Comparison of ENCODE assay signal across 8 cellular contexts in genomic region chr7:16918288-16918895, GRCh38. TPM values are rescaled to one million over a fixed set of nuclear protein-coding genes. Genes with fewer than 3 reads are reported as not detected.
DNase-seq lines count a peak whose midpoint lies in the region; ATAC-seq, FAIRE-seq and TF ChIP-seq lines count a peak whose summit lies in the region.

No MANE protein-coding gene starts in this region.

- intact Hi-C loops in body of pancreas (cut with DNase I) = loop anchor here (10.0 kb wide), 2 partner anchors 104 to 224 kb away; no protein-coding TSS in a partner anchor
- intact Hi-C loops in lower lobe of right lung (cut with DNase I) = no loop called here
- intact Hi-C loops in posterior vena cava (cut with DNase I) = no loop called here

- POLR2A ChIA-PET in A549 (lab: Yijun Ruan, JAX) = interaction anchor here (1.2 kb wide), 1 partner anchor 117 kb away, joined by 4 read pairs; no protein-coding TSS in a partner anchor

- H3K27me3 ChIP-seq in body of pancreas (no peaks in the 10 kb centered on the region), lower lobe of right lung (ENCODE audit: low read depth) (no peaks in the 10 kb centered on the region)

- ATAC-seq in A549 (no peak), body of pancreas (no peak), lower lobe of right lung (no peak), GM19467 (IDR thresholded peaks at IDR 0.05; ENCODE audit: unreplicated experiment) (no peak), HG03432 (IDR thresholded peaks at IDR 0.05; ENCODE audit: unreplicated experiment) (no peak)

- peak; percentile 82 to 89 for TF ChIP-seq RAD21 in A549 (conservative IDR thresholded peaks at IDR 0.05 in 1 of 2, IDR thresholded peaks at IDR 0.05 in 1 of 2)

- peak overlapping the region; percentile 71; the same call in 2 of the 3 replicates for H3K4me2 ChIP-seq in A549

- DNase-seq in A549 (ENCODE audit: low read depth in 1 of 2, low spot score in 1 of 2) (peak in 1 of 2 experiments; percentile 68), G401 (ENCODE audit: low spot score) (peak; percentile 34), NCI-H2171 (lab: John Stamatoyannopoulos, UW) (peak; percentile 14), body of pancreas (peak; percentile 26 to 40 (median 39)), lower lobe of right lung (no peak), posterior vena cava (ENCODE audit: low spot score) (no peak)

- H3K4me1 ChIP-seq in A549 = peaks cover 57% of the 10 kb centered on the region
- H3K4me1 ChIP-seq in body of pancreas = peaks cover 10% of the 10 kb centered on the region
- peaks cover 15% of the 10 kb centered on the region for H3K4me1 ChIP-seq in lower lobe of right lung

- TF ChIP-seq POLR2A in A549 (IDR thresholded peaks at IDR 0.05; ENCODE audit: low read length) = no peak
- TF ChIP-seq POLR2A in body of pancreas (IDR thresholded peaks at IDR 0.05) = no peak

- H3K9me3 ChIP-seq in A549 (peaks cover 7% of the 10 kb centered on the region; the same call in 1 of the 3 replicates), body of pancreas (no peaks in the 10 kb centered on the region), lower lobe of right lung (no peaks in the 10 kb centered on the region)

- WGBS in A549 (ENCODE audit: missing lambda C conversion rate) = 43% methylated on average over 6 of the region's 6 CpGs
- WGBS in body of pancreas, 2 donors = 45% methylated on average over 6 of the region's 6 CpGs

- FAIRE-seq in A549 (lab: Jason Lieb, UNC) = no peak

- TF ChIP-seq EP300 in A549 (IDR thresholded peaks at IDR 0.05) = no peak

- CTCF ChIA-PET in A549 (lab: Yijun Ruan, JAX) = interaction anchor here (0.6 to 3.6 kb wide), 41 partner anchors 8 to 720 kb away, joined by 3 to 46 read pairs (median 4); partner anchors contain the start of gene TSPAN13

- no peaks in the 10 kb centered on the region for H3K36me3 ChIP-seq in body of pancreas (replicated peaks in 1 of 2; ENCODE audit: insufficient read depth in 1 of 2, low read depth in 2 of 2)
- H3K36me3 ChIP-seq in lower lobe of right lung = no peaks in the 10 kb centered on the region

- in situ Hi-C loops in G401 (cut with HindIII; ENCODE audit: low sequenced_read_pairs) = no loop called here

- H3K27ac ChIP-seq in A549 = peak overlapping the region; percentile 43 to 63; a peak in 4 of 6 replicates
- H3K27ac ChIP-seq in body of pancreas = no peak overlapping the region
- no peak overlapping the region for H3K27ac ChIP-seq in lower lobe of right lung

- H3K4me3 ChIP-seq in A549 (no peak overlapping the region), body of pancreas (no peak overlapping the region), lower lobe of right lung (no peak overlapping the region)

- TF ChIP-seq CTCF in A549 (IDR thresholded peaks at IDR 0.05) (peak; percentile 92), body of pancreas (IDR thresholded peaks at IDR 0.05) (peak; percentile 51 to 82 (median 66)), lower lobe of right lung (IDR thresholded peaks at IDR 0.05) (peak; percentile 74)

TF ChIP-seq in A549, 52 proteins besides CTCF, POLR2A, EP300 and RAD21:
- TF ChIP-seq RCOR1 (IDR thresholded peaks at IDR 0.05; ENCODE audit: low read depth, low read length) (no peak), SMC3 (IDR thresholded peaks at IDR 0.05) (peak; percentile 94)
TF ChIP-seq in A549: peak in this region for 1.

RNA-seq across cellular contexts. Expression of gene AGR3, which starts 36.6 kb away (rescaled TPM):
- polyA plus RNA-seq in A549 (2011; rRNA removed) (0.36 and 0.52 TPM in 2 replicates), A549 (2017; fragmentation: RNase III; extraction: RNeasy Plus Mini Kit Qiagen cat#74134 plus additional on column Dnase treatment) (not detected in 3 replicates)
- not detected in 2 replicates for polyA plus RNA-seq in A549 (2012; cell fraction: cytosol; rRNA removed)
- not detected in 2 replicates for polyA plus RNA-seq in A549 (2012; cell fraction: nucleus; rRNA removed)
- polyA minus RNA-seq in A549 (2011; rRNA and poly(A)+ RNA removed) = not detected in 2 replicates
- total RNA-seq in G401 (2014; rRNA removed; shearing (Covaris generic)) = not detected in 2 replicates
- total RNA-seq in body of pancreas (10 to 100 TPM in 1 of 2 donors, not detected in 1; 13.2 TPM), lower lobe of right lung (105 TPM), posterior vena cava (not detected)

Comparison
In these comparisons a context has a peak if more than half of its experiments do, and no peak if none do; other contexts are left out.
1. DNase-seq: peak in G401 (single experiment), NCI-H2171 (single experiment) and body of pancreas (4 of 4); none in lower lobe of right lung (single experiment) and posterior vena cava (single experiment).
2. H3K27ac ChIP-seq: peak in A549 (2 of 2); none in body of pancreas (0 of 4) and lower lobe of right lung (single experiment).
3. Peak in every context shown above with its lines, with median percentiles within 50 percentile points of each other: CTCF ChIP-seq.